Comparison of ENCODE assay signal across 20 cellular contexts in the genomic region with DNA sequence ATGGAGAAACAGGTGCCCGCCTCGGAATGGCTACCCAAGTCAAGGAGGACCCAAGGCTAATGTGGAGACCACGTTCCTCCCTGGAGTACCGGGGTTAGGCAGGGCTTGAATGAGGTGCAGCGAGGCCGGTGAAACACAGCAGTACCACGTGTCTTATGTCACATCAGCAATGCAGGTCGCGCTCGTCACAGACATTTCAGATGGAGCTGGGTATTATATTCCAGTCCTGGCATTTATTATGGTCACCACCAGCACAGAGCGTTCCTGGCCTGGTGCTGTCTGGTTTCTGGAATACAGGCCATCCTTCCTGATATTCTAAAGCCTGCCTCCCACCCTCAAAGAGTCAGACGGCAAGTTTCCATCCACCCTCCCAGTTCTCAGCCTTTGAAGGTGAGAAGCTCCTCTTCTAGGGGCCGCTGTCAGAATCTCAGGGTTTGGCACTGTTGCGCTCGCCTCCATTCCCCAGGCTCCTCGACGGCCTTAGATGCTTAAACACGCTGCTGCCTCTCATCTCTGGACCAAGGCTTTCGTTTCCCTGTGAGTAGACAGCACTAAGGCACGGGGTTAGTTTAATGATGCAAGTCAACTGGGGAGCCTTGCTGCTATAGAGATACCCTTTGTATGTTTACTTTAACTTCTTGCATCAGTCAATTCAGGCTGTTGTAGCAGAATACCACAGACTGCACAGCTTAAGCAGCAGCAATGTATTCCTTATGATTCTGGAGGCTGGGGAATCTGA.
A peak's percentile ranks its signal among the peaks of the same experiment; 100 is the strongest.
DNase-seq lines count a peak whose midpoint lies in the region; ATAC-seq, FAIRE-seq and TF ChIP-seq lines count a peak whose summit lies in the region.
"Had no signal": no experiment of that assay in that cellular context is flagged by ENCODE, and none has a peak within 500 bp of the region (broad histone marks: within the 10 kb centered on the region; RNA-seq: fewer than 3 reads in every experiment).

No MANE protein-coding gene starts in this region.

- H3K9me3 ChIP-seq in H1 (ENCODE audit: insufficient read depth in 2 of 2, low read depth in 1 of 2, low read length in 1 of 2) = no peaks in the 10 kb centered on the region
- no peaks in the 10 kb centered on the region for H3K9me3 ChIP-seq in psoas muscle
- no peaks in the 10 kb centered on the region for H3K9me3 ChIP-seq in aorta (ENCODE audit: control insufficient read depth, low read length)
- H3K9me3 ChIP-seq: BLaER1 treated with 17β-estradiol and CSF1 and Interleukin-3, amounts not matched to agents 10 nM and 100 nM had no signal

- no peak overlapping the region for H3K4me3 ChIP-seq in H1 (ENCODE audit: extremely low read depth in 1 of 4, insufficient read depth in 2 of 4, low read depth in 3 of 4, low read length in 4 of 4)
- H3K4me3 ChIP-seq in psoas muscle = peak overlapping the region; percentile 37
- no peak overlapping the region for H3K4me3 ChIP-seq in aorta (ENCODE audit: low read length in 2 of 2)
- H3K4me3 ChIP-seq: BLaER1 treated with 17β-estradiol and CSF1 and Interleukin-3, amounts not matched to agents 10 nM and 100 nM; GM23248 had no signal

- no peak overlapping the region for H4K91ac ChIP-seq in H1 (replicated peaks; ENCODE audit: insufficient read length, low read length)

- no peaks in the 10 kb centered on the region for H3K36me3 ChIP-seq in H1 (ENCODE audit: control insufficient read depth in 2 of 4, insufficient read depth in 4 of 4, low read length in 3 of 4)
- H3K36me3 ChIP-seq in psoas muscle (ENCODE audit: insufficient read depth in 1 of 2, low read depth in 1 of 2) = no peaks in the 10 kb centered on the region
- H3K36me3 ChIP-seq in aorta (ENCODE audit: control insufficient read depth in 1 of 2, insufficient read depth in 2 of 2, low read length in 1 of 2) = no peaks in the 10 kb centered on the region
- H3K36me3 ChIP-seq: BLaER1 treated with 17β-estradiol and CSF1 and Interleukin-3, amounts not matched to agents 10 nM and 100 nM had no signal

- intact Hi-C loops in psoas muscle (cut with DNase I) = no loop called here
- intact Hi-C loops in aorta (cut with DNase I) = no loop called here

- H3K27ac ChIP-seq in caudate nucleus (ENCODE audit: low read depth, low read length) (peak overlapping the region; percentile 24), H1 (ENCODE audit: low read depth, low read length) (no peak overlapping the region), psoas muscle (peak overlapping the region; percentile 76), aorta (ENCODE audit: low read depth in 1 of 2, low read length in 2 of 2) (no peak overlapping the region)
- H3K27ac ChIP-seq: BLaER1 treated with 17β-estradiol and CSF1 and Interleukin-3, amounts not matched to agents 10 nM and 100 nM; GM23248; HL-60 had no signal

- 0 out of 2 replicates have a peak overlapping the region, but pooled peaks have one; percentile 18 for H2BK15ac ChIP-seq in H1 (ENCODE audit: low read length)

- H3K23me2 ChIP-seq in H1 (ENCODE audit: low read depth, low read length) = no peaks in the 10 kb centered on the region; the same call in 1 of the 2 replicates

- TF ChIP-seq CTCF in H1 (IDR thresholded peaks at IDR 0.05; ENCODE audit: control extremely low read depth in 1 of 3, insufficient read depth in 1 of 3, low read depth in 1 of 3, low read length in 3 of 3) (no peak), psoas muscle (IDR thresholded peaks at IDR 0.05) (no peak)

- H3K79me1 ChIP-seq in H1 (ENCODE audit: low read depth, low read length) = no peaks in the 10 kb centered on the region

- H3K23ac ChIP-seq in H1 (ENCODE audit: insufficient read length) = no peak overlapping the region

- no peak overlapping the region for H3K4ac ChIP-seq in H1 (replicated peaks; ENCODE audit: insufficient read length, low read depth, low read length)

- H3K4me2 ChIP-seq in H1 (ENCODE audit: insufficient read depth in 1 of 2, low read depth in 2 of 2, low read length in 2 of 2) = no peak overlapping the region
- H3K4me2 ChIP-seq: BLaER1 treated with 17β-estradiol and CSF1 and Interleukin-3, amounts not matched to agents 10 nM and 100 nM had no signal

- H2BK5ac ChIP-seq in H1 (ENCODE audit: low read depth, low read length) = no peak overlapping the region

- CTCF ChIA-PET in H1 (lab: Charles Lee; ENCODE audit: partially characterized antibody) = interaction anchor here (1.1 to 2.0 kb wide), 5 partner anchors 8 to 365 kb away, joined by 3 to 6 read pairs (median 3); no protein-coding TSS in a partner anchor

- TF ChIP-seq POLR2A in H1 (IDR thresholded peaks at IDR 0.05; ENCODE audit: control extremely low read depth in 1 of 2, low read depth in 2 of 2, low read length in 2 of 2) = no peak

- no peak overlapping the region for H2BK12ac ChIP-seq in H1 (ENCODE audit: low read depth, low read length)

- TF ChIP-seq EP300 in H1 (IDR thresholded peaks at IDR 0.05; ENCODE audit: borderline replicate concordance in 1 of 2, low read depth in 2 of 2, low read length in 2 of 2) = no peak

- peak; percentile 81 to 91 (median 88) for ATAC-seq in psoas muscle
- peak; percentile 30 for ATAC-seq in aorta (ENCODE audit: low FRiP score)
- ATAC-seq: CD8-positive, alpha-beta T cell had no signal

- no peaks in the 10 kb centered on the region for H4K20me1 ChIP-seq in H1 (replicated peaks in 1 of 2; ENCODE audit: control insufficient read depth in 1 of 2, insufficient read depth in 2 of 2, low read length in 2 of 2)
- H4K20me1 ChIP-seq: BLaER1 treated with 17β-estradiol and CSF1 and Interleukin-3, amounts not matched to agents 10 nM and 100 nM had no signal

- no peak overlapping the region for H2BK120ac ChIP-seq in H1 (replicated peaks; ENCODE audit: low read depth, low read length)

- 88% methylated on average over 20 of the region's 20 CpGs; no CpG with 5 or more reads in 1 of the 2 experiments for WGBS in H1 (ENCODE audit: extremely low coverage in 1 of 2, insufficient coverage in 1 of 2, insufficient read length in 1 of 2, insufficient replicate concordance in 2 of 2, low coverage in 1 of 2, low lambda C conversion rate in 2 of 2, missing lambda C conversion rate in 1 of 2), 2 experiments
- 48 to 72% (median 49%) methylated on average over 20 of the region's 20 CpGs for WGBS in psoas muscle, 3 donors
- 82 to 84% methylated on average over 20 of the region's 20 CpGs for WGBS in aorta, 2 donors

- H2AFZ ChIP-seq in H1 (ENCODE audit: low read length) = no peak overlapping the region
- H2AFZ ChIP-seq: GM23248 had no signal

- H3K9ac ChIP-seq in H1 (replicated peaks in 1 of 4; ENCODE audit: extremely low read depth in 1 of 4, low read depth in 3 of 4, low read length in 3 of 4) = no peak overlapping the region
- H3K9ac ChIP-seq: BLaER1 treated with 17β-estradiol and CSF1 and Interleukin-3, amounts not matched to agents 10 nM and 100 nM; GM23248 had no signal

- H4K8ac ChIP-seq in H1 (ENCODE audit: extremely low read depth, insufficient read depth, low read length) = no peak overlapping the region

- no peak overlapping the region for H3K56ac ChIP-seq in H1 (replicated peaks; ENCODE audit: insufficient read length, low read depth, low read length)

- H3K4me1 ChIP-seq in H1 (replicated peaks in 1 of 4; ENCODE audit: control insufficient read depth in 3 of 4, insufficient read depth in 4 of 4, low read length in 3 of 4) = no peaks in the 10 kb centered on the region
- peaks cover 11% of the 10 kb centered on the region for H3K4me1 ChIP-seq in psoas muscle
- H3K4me1 ChIP-seq in aorta (ENCODE audit: control insufficient read depth in 1 of 2, insufficient read depth in 2 of 2, low read length in 2 of 2) = no peaks in the 10 kb centered on the region

- H3K14ac ChIP-seq in H1 (ENCODE audit: insufficient read length) = no peak overlapping the region

- no peak for DNase-seq in caudate nucleus (lab: John Stamatoyannopoulos, UW)
- DNase-seq in H1 (ENCODE audit: low read depth in 1 of 2, low spot score in 2 of 2) = no peak
- DNase-seq in psoas muscle = peak; percentile 33 to 66
- no peak for DNase-seq in aorta
- no peak for DNase-seq in NCI-H1436 treated with DMSO at 0.1 percent for 48 hours (lab: John Stamatoyannopoulos, UW)
- no peak for DNase-seq in NCI-H226
- no peak for DNase-seq in DMS153 treated with DMSO at 0.1 percent for 48 hours (lab: John Stamatoyannopoulos, UW; ENCODE audit: unreplicated experiment)
- DNase-seq: Calu3; CD8-positive, alpha-beta T cell; DMS 273 treated with DMSO at 0.1 percent for 48 hours; GM23248; HCEC 1CT; IMR-90 had no signal

- H3K79me2 ChIP-seq in H1 (ENCODE audit: control insufficient read depth in 1 of 2, insufficient read depth in 2 of 2, low read length in 2 of 2) = no peaks in the 10 kb centered on the region

- POLR2A ChIA-PET in H1 (lab: Charles Lee; ENCODE audit: partially characterized antibody) = no interaction called here

- no peak overlapping the region for H2AK5ac ChIP-seq in H1 (ENCODE audit: low read depth, low read length)

- no peak for FAIRE-seq in H1 (lab: Jason Lieb, UNC)
- FAIRE-seq: G401.6, GM12891, GM19239, H54, HTR-8/SVneo had no signal

- H3K27me3 ChIP-seq in H1 (replicated peaks in 1 of 4; ENCODE audit: control insufficient read depth in 3 of 4, extremely low read depth in 1 of 4, insufficient read depth in 3 of 4, low read length in 3 of 4) (no peaks in the 10 kb centered on the region), psoas muscle (ENCODE audit: insufficient read depth in 3 of 3, low read length in 2 of 3) (no peaks in the 10 kb centered on the region), aorta (ENCODE audit: control insufficient read depth in 1 of 2, insufficient read depth in 2 of 2, low read length in 1 of 2) (no peaks in the 10 kb centered on the region)
- H3K27me3 ChIP-seq: BLaER1 treated with 17β-estradiol and CSF1 and Interleukin-3, amounts not matched to agents 10 nM and 100 nM had no signal

- H4K5ac ChIP-seq in H1 (ENCODE audit: insufficient read length, low read depth, low read length) = no peak overlapping the region

- no peak overlapping the region for H3K18ac ChIP-seq in H1 (ENCODE audit: extremely low read depth, low read length)

- TF ChIP-seq RAD21 in H1 (IDR thresholded peaks at IDR 0.05 in 1 of 2, conservative IDR thresholded peaks at IDR 0.05 in 1 of 2; ENCODE audit: low read depth in 2 of 2, low read length in 2 of 2) = no peak

- H2BK20ac ChIP-seq in H1 (ENCODE audit: low read length) = no peak overlapping the region

TF ChIP-seq in H1, 55 proteins besides CTCF, POLR2A, EP300 and RAD21 (continues in another document):
- no peak for TF ChIP-seq CREB1 (IDR thresholded peaks at IDR 0.05)
- no peak for TF ChIP-seq RFX5 (IDR thresholded peaks at IDR 0.05; ENCODE audit: borderline replicate concordance, low read depth, low read length)
- TF ChIP-seq TEAD4 (IDR thresholded peaks at IDR 0.05; ENCODE audit: low read depth, low read length) = no peak
- TF ChIP-seq SIX5 (IDR thresholded peaks at IDR 0.05; ENCODE audit: low read depth, low read length) = no peak
- no peak for TF ChIP-seq GABPA (IDR thresholded peaks at IDR 0.05; ENCODE audit: borderline replicate concordance, insufficient read depth, low read length)
- no peak for TF ChIP-seq RXRA (IDR thresholded peaks at IDR 0.05; ENCODE audit: insufficient read depth, low read depth, low read length)
- TF ChIP-seq YY1 (IDR thresholded peaks at IDR 0.05; ENCODE audit: low read depth, low read length) = no peak

Comparison
In these comparisons a context has a peak if more than half of its experiments do, and no peak if none do; other contexts are left out.
1. DNase-seq: peak in psoas muscle (2 of 2); none in caudate nucleus (0 of 61), H1 (0 of 2), aorta (0 of 2), NCI-H1436 treated with DMSO at 0.1 percent for 48 hours (single experiment), NCI-H226 (single experiment) and DMS153 treated with DMSO at 0.1 percent for 48 hours (single experiment).
2. H3K27ac ChIP-seq: peak in caudate nucleus (single experiment) and psoas muscle (single experiment); none in H1 (single experiment) and aorta (0 of 2).